8 cellular contexts compared by ENCODE assay signal in the genomic region with DNA sequence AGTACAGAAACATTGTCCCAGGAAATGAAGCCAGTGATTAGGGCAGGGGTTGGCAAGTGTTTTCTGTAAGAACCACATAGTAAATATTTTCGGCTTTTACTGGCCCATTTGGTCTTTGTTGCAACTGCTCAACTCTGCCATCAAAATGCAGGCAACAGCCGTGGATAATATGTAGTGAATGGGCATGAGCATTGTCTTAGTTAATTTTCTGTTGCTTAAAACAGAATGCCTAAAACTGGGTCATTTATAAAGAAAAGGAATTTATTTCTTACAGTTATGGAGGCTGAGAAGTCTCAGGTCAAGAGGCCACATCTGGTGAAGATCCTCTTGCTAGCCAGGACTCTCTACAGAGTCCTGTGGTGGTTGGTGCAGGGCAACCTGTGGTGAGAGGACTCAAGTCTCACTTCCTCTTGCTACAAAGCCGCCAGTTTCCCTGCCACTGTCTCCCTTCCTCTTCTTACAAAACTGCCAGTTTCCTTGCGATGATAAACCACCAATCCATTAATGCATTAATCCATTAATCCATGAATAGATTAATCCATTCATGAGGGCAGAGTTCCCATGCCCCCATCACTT.
DNase-seq lines count a peak whose midpoint lies in the region; ATAC-seq and TF ChIP-seq lines count a peak whose summit lies in the region.

No MANE protein-coding gene starts in this region.

- H3K27me3 Mint-ChIP-seq in chondrocyte (ENCODE audit: low read depth): no peaks in the 10 kb centered on the region

- no peak overlapping the region for H3K27ac Mint-ChIP-seq in chondrocyte (ENCODE audit: unreplicated experiment)

- H3K9me3 Mint-ChIP-seq in chondrocyte (ENCODE audit: low read depth): no peaks in the 10 kb centered on the region

- DNase-seq in Kasumi-1 (lab: John Stamatoyannopoulos, UW) (peak; percentile 76 to 80), germinal center (ENCODE audit: low spot score) (peak; percentile 66), DMS53 (lab: John Stamatoyannopoulos, UW) (no peak), T-helper 9 cell (no peak), chondrocyte (ENCODE audit: low spot score) (no peak), ACHN (no peak)

- H3K4me3 Mint-ChIP-seq in chondrocyte (ENCODE audit: unreplicated experiment): no peak overlapping the region

- peaks cover 25% of the 10 kb centered on the region for H3K4me1 Mint-ChIP-seq in chondrocyte (ENCODE audit: low read depth)

- in situ Hi-C loops in ACHN (cut with HindIII; ENCODE audit: low pct_ligation_motif_present, low pct_unique_long_range_greater_than_20kb, low sequenced_read_pairs): no loop called here

- no peaks in the 10 kb centered on the region for H3K36me3 Mint-ChIP-seq in chondrocyte (ENCODE audit: low read depth)

- TF ChIP-seq CTCF in chondrocyte (IDR thresholded peaks at IDR 0.05): no peak

- ATAC-seq in GM18498 (IDR thresholded peaks at IDR 0.05; ENCODE audit: unreplicated experiment) (peak; percentile 99), GM21723 (IDR thresholded peaks at IDR 0.05; ENCODE audit: unreplicated experiment) (peak; percentile 91)

Comparison
In these comparisons a context has a peak if more than half of its experiments do, and no peak if none do; other contexts are left out.
1. DNase-seq: peak in Kasumi-1 (2 of 2) and germinal center (single experiment); none in DMS53 (single experiment), T-helper 9 cell (single experiment), chondrocyte (single experiment) and ACHN (single experiment).